In genomic region chr6:35678021-35678654, GRCh38 we compare ENCODE assay signal across 16 cellular contexts. TPM values are rescaled to one million over a fixed set of nuclear protein-coding genes. Genes with fewer than 3 reads are reported as not detected.
DNase-seq lines count a peak whose midpoint lies in the region; ATAC-seq and TF ChIP-seq lines count a peak whose summit lies in the region.
"Had no signal": no experiment of that assay in that cellular context is flagged by ENCODE, and none has a peak within 500 bp of the region (broad histone marks: within the 10 kb centered on the region; RNA-seq: fewer than 3 reads in every experiment).

No MANE protein-coding gene starts in this region.

- H3K4me2 ChIP-seq in Loucy (ENCODE audit: low read depth, low read length, poor library complexity, severe bottlenecking): peak overlapping the region; percentile 15

- peaks cover 15% of the 10 kb centered on the region; the same call in 1 of the 2 replicates for H3K36me3 ChIP-seq in Loucy (ENCODE audit: insufficient read depth, low read length)
- H3K36me3 ChIP-seq: cardiac muscle cell, neutrophil had no signal

- no peak for TF ChIP-seq CTCF in Loucy (conservative IDR thresholded peaks at IDR 0.05; ENCODE audit: low read length)

- H3K79me2 ChIP-seq in Loucy (ENCODE audit: insufficient read depth, low read length): peaks cover 99% of the 10 kb centered on the region

- H3F3A ChIP-seq in Loucy (ENCODE audit: low read depth): no peaks in the 10 kb centered on the region

- peaks cover 90% of the 10 kb centered on the region for H4K20me1 ChIP-seq in Loucy (ENCODE audit: insufficient read depth, low read length, poor library complexity, severe bottlenecking)

- peak overlapping the region; percentile 31 to 81 (median 58) for H3K4me3 Mint-ChIP-seq in naive thymus-derived CD8-positive, alpha-beta T cell

- H3K4me3 ChIP-seq in Loucy (ENCODE audit: low read length, poor library complexity, severe bottlenecking): no peak overlapping the region
- H3K4me3 ChIP-seq: cardiac muscle cell, K562, left ventricle myocardium inferior, thyroid gland had no signal

- no peak overlapping the region for H2AFZ ChIP-seq in Loucy (ENCODE audit: low read length)

- H3K9me2 ChIP-seq in Loucy (replicated peaks; ENCODE audit: low read depth, low read length): no peaks in the 10 kb centered on the region

- DNase-seq in EL (peak; percentile 65), astrocyte of the hippocampus (ENCODE audit: low read depth, low spot score) (peak; percentile 53), GM19240 (ENCODE audit: insufficient read length, low spot score) (no peak), midbrain (lab: John Stamatoyannopoulos, UW) (no peak)
- no peak for DNase-seq in naive thymus-derived CD8-positive, alpha-beta T cell
- no peak for DNase-seq in stimulated activated CD4-positive, alpha-beta T cell treated with anti-CD3 and anti-CD28 coated beads, Interleukin-4, amount 100 ng/mL, for 4 hours
- DNase-seq: left ventricle myocardium inferior, NCI-H1694 treated with DMSO at 0.1 percent for 48 hours, NCI-H774, SHP77 treated with DMSO at 0.1 percent for 48 hours had no signal

- POLR2A ChIA-PET in naive thymus-derived CD8-positive, alpha-beta T cell (lab: Charles Lee): interaction anchor here (0.7 to 1.9 kb wide), 5 partner anchors 12 to 98 kb away, joined by 3 to 7 read pairs (median 3); no protein-coding TSS in a partner anchor

- H3K4me1 ChIP-seq in Loucy (ENCODE audit: insufficient read depth, low read length, poor library complexity, severe bottlenecking): peaks cover 73% of the 10 kb centered on the region

- H3K27me3 Mint-ChIP-seq in naive thymus-derived CD8-positive, alpha-beta T cell: no peaks in the 10 kb centered on the region

- H3K9me3 ChIP-seq in Loucy (ENCODE audit: insufficient read depth, low read depth, low read length): no peaks in the 10 kb centered on the region
- H3K9me3 ChIP-seq: left ventricle myocardium inferior, neutrophil, thyroid gland had no signal

- ATAC-seq in naive thymus-derived CD8-positive, alpha-beta T cell: peak; percentile 10 to 32
- no peak for ATAC-seq in HG02981 (IDR thresholded peaks at IDR 0.05; ENCODE audit: unreplicated experiment)
- ATAC-seq: K562 had no signal

- H3K9ac ChIP-seq in Loucy (ENCODE audit: low read depth, low read length, poor library complexity, severe bottlenecking): peak overlapping the region; percentile 5

- H3K27ac Mint-ChIP-seq in naive thymus-derived CD8-positive, alpha-beta T cell: peak overlapping the region; percentile 46 to 94 (median 82)

- H3K27me3 ChIP-seq in Loucy (ENCODE audit: insufficient read depth, low read length, poor library complexity, severe bottlenecking): no peaks in the 10 kb centered on the region
- H3K27me3 ChIP-seq: cardiac muscle cell, neutrophil, thyroid gland had no signal

- peaks cover 0 to 56% (median 22%) of the 10 kb centered on the region in 3 donors for H3K36me3 Mint-ChIP-seq in naive thymus-derived CD8-positive, alpha-beta T cell

- peaks cover 38 to 98% (median 89%) of the 10 kb centered on the region in 4 donors for H3K4me1 Mint-ChIP-seq in naive thymus-derived CD8-positive, alpha-beta T cell

- H3K9me3 Mint-ChIP-seq in naive thymus-derived CD8-positive, alpha-beta T cell: no peaks in the 10 kb centered on the region

RNA-seq across cellular contexts. Expression of gene FKBP5, which starts 10.6 kb away (rescaled TPM):
- 10 to 100 TPM; 75.4 to 79.1 TPM for total RNA-seq in naive thymus-derived CD8-positive, alpha-beta T cell
- 100 to 1,000 TPM; 108 to 297 (median 154) TPM for polyA plus RNA-seq in naive thymus-derived CD8-positive, alpha-beta T cell

RNA-seq across cellular contexts. Expression of gene ARMC12, which starts 58.7 kb away (rescaled TPM):
- total RNA-seq in naive thymus-derived CD8-positive, alpha-beta T cell: 1 to 10 TPM; 1.9 to 2.0 TPM
- polyA plus RNA-seq in naive thymus-derived CD8-positive, alpha-beta T cell: 1 to 10 TPM in 2 of 3 donors, under 1 TPM in 1; 0.30 to 1.3 (median 1.2) TPM
- total RNA-seq: left ventricle myocardium inferior had no signal

Comparison
In these comparisons a context has a peak if more than half of its experiments do, and no peak if none do; other contexts are left out.
1. DNase-seq: peak in EL (single experiment) and astrocyte of the hippocampus (single experiment); none in naive thymus-derived CD8-positive, alpha-beta T cell (0 of 10), GM19240 (single experiment), stimulated activated CD4-positive, alpha-beta T cell treated with anti-CD3 and anti-CD28 coated beads, Interleukin-4, amount 100 ng/mL, for 4 hours (0 of 2) and midbrain (single experiment).